ENCODE assay signal across 8 cellular contexts in genomic region chrX:41442824-41443560, GRCh38. TPM values are rescaled to one million over a fixed set of nuclear protein-coding genes. Genes with fewer than 3 reads are reported as not detected.
DNase-seq lines count a peak whose midpoint lies in the region; ATAC-seq and TF ChIP-seq lines count a peak whose summit lies in the region.

No MANE protein-coding gene starts in this region.

- TF ChIP-seq CTCF in AG04449 (IDR thresholded peaks at IDR 0.05; ENCODE audit: insufficient read depth, low read length, missing control alignments) (no peak), HEK293 (tag by site-specific recombination; IDR thresholded peaks at IDR 0.05) (no peak), right lobe of liver (IDR thresholded peaks at IDR 0.05) (no peak)

- H3K36me3 ChIP-seq in HEK293 (ENCODE audit: control insufficient read depth in 2 of 2, insufficient read depth in 1 of 2, low read length in 2 of 2) (no peaks in the 10 kb centered on the region), right lobe of liver (no peaks in the 10 kb centered on the region), aorta (ENCODE audit: control insufficient read depth in 1 of 2, insufficient read depth in 2 of 2, low read length in 1 of 2) (no peaks in the 10 kb centered on the region)

- H3K4me1 Mint-ChIP-seq in activated naive CD8-positive, alpha-beta T cell treated with anti-CD3 and anti-CD28 coated beads, Interleukin-2, amount 50 U/mL, for 24 hours, result peaks cover 11% of the 10 kb centered on the region

- peak; percentile 11 for TF ChIP-seq POLR2A in right lobe of liver (IDR thresholded peaks at IDR 0.05)

- DNase-seq in AG04449 (ENCODE audit: low read depth, low spot score) (no peak), right lobe of liver (no peak), aorta (no peak), NCI-H1048 (lab: John Stamatoyannopoulos, UW) (no peak), DMS79 (lab: John Stamatoyannopoulos, UW) (no peak)
- no peak for DNase-seq in activated naive CD8-positive, alpha-beta T cell treated with anti-CD3 and anti-CD28 coated beads, Interleukin-2, amount 50 U/mL, for 24 hours

- POLR2A ChIA-PET in AG04449 (lab: Yijun Ruan, JAX), result no interaction called here
- POLR2A ChIA-PET in HEK293 (lab: Yijun Ruan, JAX), result interaction anchor here (2.3 kb wide), 1 partner anchor 109 kb away, joined by 9 read pairs; the partner anchor contains the start of gene DDX3X

- H3K4me3 Mint-ChIP-seq in activated naive CD8-positive, alpha-beta T cell treated with anti-CD3 and anti-CD28 coated beads, Interleukin-2, amount 50 U/mL, for 24 hours, result peak overlapping the region; percentile 65

- ATAC-seq in activated naive CD8-positive, alpha-beta T cell treated with anti-CD3 and anti-CD28 coated beads, Interleukin-2, amount 50 U/mL, for 24 hours, result no peak
- ATAC-seq in right lobe of liver (no peak), aorta (ENCODE audit: low FRiP score) (peak; percentile 8), GM21737 (IDR thresholded peaks at IDR 0.05; ENCODE audit: unreplicated experiment) (no peak)

- H3K4me1 ChIP-seq in HEK293 (ENCODE audit: control insufficient read depth, insufficient read depth, low read length) (peaks cover 14% of the 10 kb centered on the region), right lobe of liver (no peaks in the 10 kb centered on the region), aorta (ENCODE audit: control insufficient read depth in 1 of 2, insufficient read depth in 2 of 2, low read length in 2 of 2) (no peaks in the 10 kb centered on the region)

- intact Hi-C loops in right lobe of liver (cut with DNase I) (no loop called here), aorta (cut with DNase I) (no loop called here)

- no peaks in the 10 kb centered on the region for H3K36me3 Mint-ChIP-seq in activated naive CD8-positive, alpha-beta T cell treated with anti-CD3 and anti-CD28 coated beads, Interleukin-2, amount 50 U/mL, for 24 hours (ENCODE audit: low read depth)

- CTCF ChIA-PET in AG04449 (lab: Yijun Ruan, JAX), result interaction anchor here (0.6 to 1.5 kb wide), 4 partner anchors 34 to 263 kb away, joined by 3 to 4 read pairs (median 3); no protein-coding TSS in a partner anchor
- CTCF ChIA-PET in HEK293 (lab: Yijun Ruan, JAX), result interaction anchor here (0.5 to 3.2 kb wide), 12 partner anchors 11 to 741 kb away, joined by 3 to 10 read pairs (median 4); no protein-coding TSS in a partner anchor

- H3K27me3 Mint-ChIP-seq in activated naive CD8-positive, alpha-beta T cell treated with anti-CD3 and anti-CD28 coated beads, Interleukin-2, amount 50 U/mL, for 24 hours, result no peaks in the 10 kb centered on the region

- no peaks in the 10 kb centered on the region for H3K9me3 Mint-ChIP-seq in activated naive CD8-positive, alpha-beta T cell treated with anti-CD3 and anti-CD28 coated beads, Interleukin-2, amount 50 U/mL, for 24 hours

- H3K27ac ChIP-seq in HEK293 (ENCODE audit: extremely low read depth, low read depth, low read length) (no peak overlapping the region; the same call in 1 of the 2 replicates), right lobe of liver (peak overlapping the region; percentile 74 to 87 (median 77)), aorta (ENCODE audit: low read depth in 1 of 2, low read length in 2 of 2) (no peak overlapping the region)

- H3K27me3 ChIP-seq in right lobe of liver (no peaks in the 10 kb centered on the region), aorta (ENCODE audit: control insufficient read depth in 1 of 2, insufficient read depth in 2 of 2, low read length in 1 of 2) (no peaks in the 10 kb centered on the region)

- WGBS in right lobe of liver (ENCODE audit: insufficient coverage, low coverage, low lambda C conversion rate, missing lambda C conversion rate), result 61% methylated on average over 4 of the region's 11 CpGs
- whole genome bisulfite sequencing in aorta, 2 donors, result 53 to 58% methylated on average over 11 of the region's 11 CpGs

- H3K9me3 ChIP-seq in HEK293 (ENCODE audit: control insufficient read depth, insufficient read depth, low read depth, low read length) (no peaks in the 10 kb centered on the region), right lobe of liver (no peaks in the 10 kb centered on the region), aorta (ENCODE audit: control insufficient read depth, low read length) (no peaks in the 10 kb centered on the region)

- peak overlapping the region; percentile 49 for H3K27ac Mint-ChIP-seq in activated naive CD8-positive, alpha-beta T cell treated with anti-CD3 and anti-CD28 coated beads, Interleukin-2, amount 50 U/mL, for 24 hours

- peak overlapping the region; percentile 45 for H3K4me3 ChIP-seq in AG04449 (ENCODE audit: low read depth, low read length)
- H3K4me3 ChIP-seq in HEK293 (ENCODE audit: low read depth, low read length), result peak overlapping the region; percentile 49
- H3K4me3 ChIP-seq in right lobe of liver, result peak overlapping the region; percentile 19 to 28 (median 26)
- H3K4me3 ChIP-seq in aorta (ENCODE audit: low read length in 2 of 2), result no peak overlapping the region

TF ChIP-seq in HEK293, 187 proteins besides CTCF, POLR2A, EP300 and RAD21:
- no peak for TF ChIP-seq ZNF560 (tag by site-specific recombination; IDR thresholded peaks at IDR 0.05; ENCODE audit: borderline replicate concordance)
- TF ChIP-seq MZF1 (tag by site-specific recombination; IDR thresholded peaks at IDR 0.05; ENCODE audit: borderline replicate concordance), result peak; percentile 92; the same call in 1 of the 2 replicates
- no peak for TF ChIP-seq ZNF473 (tag by site-specific recombination; IDR thresholded peaks at IDR 0.05)
- no peak for TF ChIP-seq TRIM28 (IDR thresholded peaks at IDR 0.05; ENCODE audit: borderline replicate concordance, low read length)
- no peak for TF ChIP-seq ZNF623 (tag by site-specific recombination; IDR thresholded peaks at IDR 0.05)
- TF ChIP-seq ZNF184 (tag by site-specific recombination; IDR thresholded peaks at IDR 0.05), result no peak
- no peak for TF ChIP-seq ZNF571 (tag by site-specific recombination; IDR thresholded peaks at IDR 0.05)
- no peak for TF ChIP-seq ZNF639 (tag by site-specific recombination; IDR thresholded peaks at IDR 0.05)
- no peak for TF ChIP-seq SCRT1 (tag by site-specific recombination; IDR thresholded peaks at IDR 0.05; ENCODE audit: borderline replicate concordance)
- TF ChIP-seq ZNF830 (tag by site-specific recombination; IDR thresholded peaks at IDR 0.05; ENCODE audit: low read depth), result no peak
- 0 out of 2 replicates have a peak, but pooled peaks have one; percentile 2 for TF ChIP-seq ZXDB (tag by site-specific recombination; IDR thresholded peaks at IDR 0.05)

RNA-seq across cellular contexts. Expression of gene NYX, which starts 4.2 kb away (rescaled TPM):
- total RNA-seq in right lobe of liver (not detected), aorta (not detected)
- not detected for polyA plus RNA-seq in aorta

Comparison
In these comparisons a context has a peak if more than half of its experiments do, and no peak if none do; other contexts are left out.
1. H3K4me3 ChIP-seq: peak in AG04449 (single experiment), HEK293 (single experiment) and right lobe of liver (3 of 3); none in aorta (0 of 2).
2. H3K27ac ChIP-seq: peak in right lobe of liver (3 of 3); none in HEK293 (single experiment) and aorta (0 of 2).